ENCODE assay signal across 8 cellular contexts in the genomic region with DNA sequence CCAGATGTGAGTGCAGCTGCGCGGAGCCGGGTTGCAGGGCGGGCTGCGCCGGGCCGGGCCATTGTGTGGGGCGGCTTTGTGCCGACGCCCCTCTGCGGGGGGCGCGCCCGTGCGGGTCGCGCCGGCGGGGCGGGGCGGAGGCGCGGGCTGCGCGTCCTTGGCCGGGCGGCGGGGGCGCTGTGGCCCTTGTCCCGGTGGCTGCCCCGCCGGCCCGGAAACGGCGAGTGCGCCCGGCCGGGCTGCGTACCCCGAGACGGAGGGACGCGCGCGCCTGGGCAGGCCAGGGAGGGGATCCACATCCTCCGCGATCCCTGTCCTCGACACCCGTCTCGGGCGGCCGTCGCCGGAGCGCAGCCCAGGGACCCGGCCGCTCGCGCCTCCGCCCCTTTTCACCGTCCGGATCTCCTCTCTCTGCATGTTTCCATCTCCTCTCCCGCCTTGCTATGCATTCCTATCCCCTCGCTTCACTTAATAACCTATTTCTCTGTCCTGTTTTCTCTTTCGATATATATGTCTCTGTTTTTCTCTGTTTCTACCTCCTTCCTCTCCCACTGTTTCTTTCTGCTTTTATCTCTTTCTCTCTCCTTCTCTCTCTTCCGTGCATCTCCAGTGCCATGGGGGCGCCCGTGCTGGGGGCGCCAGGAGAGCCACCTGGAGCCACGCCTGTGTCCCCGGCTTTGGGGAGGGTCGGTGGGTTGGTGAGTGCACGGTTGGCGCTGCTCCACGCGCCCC. TPM values are rescaled to one million over a fixed set of nuclear protein-coding genes. Genes with fewer than 3 reads are reported as not detected.
DNase-seq lines count a peak whose midpoint lies in the region; ATAC-seq lines count a peak whose summit lies in the region.

No MANE protein-coding gene starts in this region.

- no peaks in the 10 kb centered on the region for H3K9me3 ChIP-seq in mononuclear cell (ENCODE audit: low read depth, low read length)

- peaks cover 53% of the 10 kb centered on the region for H3K4me1 ChIP-seq in mononuclear cell (ENCODE audit: insufficient read depth, low read length)

- no peaks in the 10 kb centered on the region for H3K9me3 Mint-ChIP-seq in stimulated activated naive CD8-positive, alpha-beta T cell treated with anti-CD3 and anti-CD28 coated beads, Interleukin-15, Interleukin-2, amounts not matched to agents 100 ng/mL and 50 ng/mL, for 24 hours

- H3K36me3 Mint-ChIP-seq in stimulated activated naive CD8-positive, alpha-beta T cell treated with anti-CD3 and anti-CD28 coated beads, Interleukin-15, Interleukin-2, amounts not matched to agents 100 ng/mL and 50 ng/mL, for 24 hours (ENCODE audit: low read depth), result peaks cover 14% of the 10 kb centered on the region

- ATAC-seq in HG02678 (IDR thresholded peaks at IDR 0.05; ENCODE audit: unreplicated experiment), result peak; percentile 43

- H3K27me3 Mint-ChIP-seq in stimulated activated naive CD8-positive, alpha-beta T cell treated with anti-CD3 and anti-CD28 coated beads, Interleukin-15, Interleukin-2, amounts not matched to agents 100 ng/mL and 50 ng/mL, for 24 hours, result no peaks in the 10 kb centered on the region

- DNase-seq in NCI-H2196 (lab: John Stamatoyannopoulos, UW; ENCODE audit: unreplicated experiment) (peak; percentile 33), NCI-H2196 treated with DMSO at 0.1 percent for 48 hours (lab: John Stamatoyannopoulos, UW; ENCODE audit: unreplicated experiment) (no peak), NCI-H2171 (lab: John Stamatoyannopoulos, UW) (peak; percentile 30), epidermal melanocyte (ENCODE audit: insufficient read length, low spot score) (peak; percentile 43)
- DNase-seq in activated CD8-positive, alpha-beta memory T cell treated with anti-CD3 and anti-CD28 coated beads, Interleukin-2, amount 50 U/mL, for 4 hours, result peak; percentile 68

- peak overlapping the region; percentile 70 for H3K4me3 ChIP-seq in mononuclear cell (ENCODE audit: low read length)

- no peaks in the 10 kb centered on the region for H3K27me3 ChIP-seq in mononuclear cell (ENCODE audit: insufficient read depth, low read length)

- H3K4me3 Mint-ChIP-seq in stimulated activated naive CD8-positive, alpha-beta T cell treated with anti-CD3 and anti-CD28 coated beads, Interleukin-15, Interleukin-2, amounts not matched to agents 100 ng/mL and 50 ng/mL, for 24 hours, result peak overlapping the region; percentile 99

- peak overlapping the region; percentile 98 for H3K27ac Mint-ChIP-seq in stimulated activated naive CD8-positive, alpha-beta T cell treated with anti-CD3 and anti-CD28 coated beads, Interleukin-15, Interleukin-2, amounts not matched to agents 100 ng/mL and 50 ng/mL, for 24 hours

- peaks cover 46% of the 10 kb centered on the region for H3K4me1 Mint-ChIP-seq in stimulated activated naive CD8-positive, alpha-beta T cell treated with anti-CD3 and anti-CD28 coated beads, Interleukin-15, Interleukin-2, amounts not matched to agents 100 ng/mL and 50 ng/mL, for 24 hours (ENCODE audit: low read depth)

RNA-seq across cellular contexts. Expression of a gene that starts 0.8 kb away (rescaled TPM):
- 208 TPM for total RNA-seq in mononuclear cell
